2 cellular contexts compared by ENCODE assay signal in genomic region chr1:63906053-63906704, GRCh38.
TF ChIP-seq lines count a peak whose summit lies in the region.

No MANE protein-coding gene starts in this region.

TF ChIP-seq in IMR-90, 13 proteins besides CTCF, POLR2A, EP300 and RAD21 (continued from another document):
- TF ChIP-seq ELK1 (IDR thresholded peaks at IDR 0.05; ENCODE audit: borderline replicate concordance, low read depth, low read length), result no peak

TF ChIP-seq in WTC11, 78 proteins besides CTCF, POLR2A, EP300 and RAD21 (continued from another document):
- TF ChIP-seq AFF4 (CRISPR knock-in tag; IDR thresholded peaks at IDR 0.05; ENCODE audit: borderline replicate concordance) (no peak), SMAD4 (CRISPR knock-in tag; IDR thresholded peaks at IDR 0.05) (no peak), RELA (CRISPR knock-in tag; IDR thresholded peaks at IDR 0.05; ENCODE audit: borderline replicate concordance) (no peak), FOXP1 (CRISPR knock-in tag; IDR thresholded peaks at IDR 0.05; ENCODE audit: borderline replicate concordance) (no peak), ZNF219 (CRISPR knock-in tag; IDR thresholded peaks at IDR 0.05; ENCODE audit: borderline replicate concordance) (no peak), FOXK1 (CRISPR knock-in tag; IDR thresholded peaks at IDR 0.05) (0 out of 2 replicates have a peak, but pooled peaks have one; percentile 17), ZNF281 (CRISPR knock-in tag; IDR thresholded peaks at IDR 0.05) (peak; percentile 68; the same call in 1 of the 2 replicates), ZNF512 (CRISPR knock-in tag; IDR thresholded peaks at IDR 0.05; ENCODE audit: borderline replicate concordance) (no peak), STAT6 (CRISPR knock-in tag; conservative IDR thresholded peaks at IDR 0.05; ENCODE audit: low read depth) (no peak), NR2C2 (CRISPR knock-in tag; IDR thresholded peaks at IDR 0.05) (no peak), ZNF423 (CRISPR knock-in tag; IDR thresholded peaks at IDR 0.05) (no peak), ZNF121 (CRISPR knock-in tag; IDR thresholded peaks at IDR 0.05) (no peak), TEAD1 (CRISPR knock-in tag; IDR thresholded peaks at IDR 0.05) (no peak), GTF2I (CRISPR knock-in tag; conservative IDR thresholded peaks at IDR 0.05) (no peak), NR1H2 (CRISPR knock-in tag; IDR thresholded peaks at IDR 0.05) (no peak), SP1 (CRISPR knock-in tag; conservative IDR thresholded peaks at IDR 0.05) (no peak), MAX (CRISPR knock-in tag; IDR thresholded peaks at IDR 0.05) (no peak), USF2 (CRISPR knock-in tag; IDR thresholded peaks at IDR 0.05) (peak; percentile 34), JAZF1 (CRISPR knock-in tag; IDR thresholded peaks at IDR 0.05) (no peak), FOXJ3 (CRISPR knock-in tag; IDR thresholded peaks at IDR 0.05; ENCODE audit: borderline replicate concordance) (no peak), RORB (CRISPR knock-in tag; IDR thresholded peaks at IDR 0.05) (no peak), ZNF263 (CRISPR knock-in tag; IDR thresholded peaks at IDR 0.05; ENCODE audit: low read depth) (no peak), ZNF416 (CRISPR knock-in tag; IDR thresholded peaks at IDR 0.05) (no peak), ELF4 (CRISPR knock-in tag; IDR thresholded peaks at IDR 0.05; ENCODE audit: low read depth) (no peak), IRF1 (CRISPR knock-in tag; IDR thresholded peaks at IDR 0.05) (no peak), CDX4 (CRISPR knock-in tag; IDR thresholded peaks at IDR 0.05; ENCODE audit: borderline replicate concordance) (no peak), TCF7 (CRISPR knock-in tag; IDR thresholded peaks at IDR 0.05; ENCODE audit: low read depth) (no peak), GABPB1 (CRISPR knock-in tag; IDR thresholded peaks at IDR 0.05) (no peak), EMX1 (CRISPR knock-in tag; IDR thresholded peaks at IDR 0.05) (no peak), E2F5 (CRISPR knock-in tag; IDR thresholded peaks at IDR 0.05) (no peak), ETV6 (CRISPR knock-in tag; IDR thresholded peaks at IDR 0.05) (0 out of 2 replicates have a peak, but pooled peaks have one; percentile 33), ATF2 (CRISPR knock-in tag; IDR thresholded peaks at IDR 0.05; ENCODE audit: borderline replicate concordance, low read depth) (no peak), ESRRA (CRISPR knock-in tag; IDR thresholded peaks at IDR 0.05; ENCODE audit: borderline replicate concordance) (no peak)
